2 cellular contexts compared by ENCODE assay signal in genomic region chr10:80356563-80356999, GRCh38.
A peak's percentile ranks its signal among the peaks of the same experiment; 100 is the strongest.
TF ChIP-seq lines count a peak whose summit lies in the region.

TSS of gene DYDC1 (minus strand) at chr10:80356755. CDS start at chr10:80352601, 4,154 bp downstream.
TSS of gene DYDC2 (plus strand) at chr10:80356781. CDS start at chr10:80362444, 5,663 bp downstream.

TF ChIP-seq in Ishikawa, 13 proteins besides CTCF, POLR2A, EP300 and RAD21 (continued from another document):
- TF ChIP-seq MAX (IDR thresholded peaks at IDR 0.05) (peak; percentile 87), TCF12 (IDR thresholded peaks at IDR 0.05; ENCODE audit: low read depth) (no peak), TAF1 (IDR thresholded peaks at IDR 0.05; ENCODE audit: low read depth) (no peak), EGR1 (IDR thresholded peaks at IDR 0.05) (no peak), CREB1 (IDR thresholded peaks at IDR 0.05; ENCODE audit: low read depth) (no peak), ZBTB7A (IDR thresholded peaks at IDR 0.05; ENCODE audit: low read depth) (no peak), USF1 (IDR thresholded peaks at IDR 0.05) (peak; percentile 49; the same call in 1 of the 2 replicates), CEBPB (IDR thresholded peaks at IDR 0.05) (no peak), NFIC (IDR thresholded peaks at IDR 0.05) (no peak), YY1 (IDR thresholded peaks at IDR 0.05; ENCODE audit: low read depth) (no peak), REST (IDR thresholded peaks at IDR 0.05; ENCODE audit: low read depth) (no peak), TEAD4 (IDR thresholded peaks at IDR 0.05) (no peak)

TF ChIP-seq in H1, 55 proteins besides CTCF, POLR2A, EP300 and RAD21 (continued from another document):
- TF ChIP-seq SIN3A (conservative IDR thresholded peaks at IDR 0.05 in 1 of 2, IDR thresholded peaks at IDR 0.05 in 1 of 2; ENCODE audit: low read depth in 1 of 2, low read length in 2 of 2) (peak; percentile 31 to 84; a peak in 2 of 4 replicates), USF2 (IDR thresholded peaks at IDR 0.05; ENCODE audit: low read length) (peak; percentile 46; the same call in 1 of the 2 replicates), CBX8 (IDR thresholded peaks at IDR 0.05; ENCODE audit: borderline replicate concordance, low read depth, low read length) (no peak), MAX (IDR thresholded peaks at IDR 0.05) (peak; percentile 96), HDAC2 (IDR thresholded peaks at IDR 0.05; ENCODE audit: borderline replicate concordance in 1 of 2, low read depth in 2 of 2, low read length in 2 of 2) (peak in 1 of 2 experiments; percentile 91; a peak in 2 of 4 replicates), POLR2AphosphoS5 (IDR thresholded peaks at IDR 0.05; ENCODE audit: low read depth, low read length) (no peak; the same call in 1 of the 2 replicates), RBBP5 (IDR thresholded peaks at IDR 0.05; ENCODE audit: borderline replicate concordance, low read depth, low read length) (no peak), E2F6 (IDR thresholded peaks at IDR 0.05) (peak; percentile 92), SIRT6 (IDR thresholded peaks at IDR 0.05; ENCODE audit: low read length) (no peak), BACH1 (IDR thresholded peaks at IDR 0.05; ENCODE audit: low read length) (no peak), RNF2 (IDR thresholded peaks at IDR 0.05; ENCODE audit: borderline replicate concordance, low read depth, low read length, missing control alignments, poor library complexity, severe bottlenecking) (peak; percentile 56), KDM4A (IDR thresholded peaks at IDR 0.05; ENCODE audit: low read depth, low read length, severe bottlenecking) (peak; percentile 23), EZH2 (IDR thresholded peaks at IDR 0.05; ENCODE audit: low read depth, low read length, severe bottlenecking) (peak; percentile 43)
